Comparison of ENCODE assay signal across 17 cellular contexts in genomic region chr12:12877789-12878455, GRCh38. TPM values are rescaled to one million over a fixed set of nuclear protein-coding genes. Genes with fewer than 3 reads are reported as not detected.
DNase-seq lines count a peak whose midpoint lies in the region; ATAC-seq and TF ChIP-seq lines count a peak whose summit lies in the region.
"Had no signal": no experiment of that assay in that cellular context is flagged by ENCODE, and none has a peak within 500 bp of the region (broad histone marks: within the 10 kb centered on the region; RNA-seq: fewer than 3 reads in every experiment).

No MANE protein-coding gene starts in this region.

- TF ChIP-seq CTCF in H9 (conservative IDR thresholded peaks at IDR 0.05) (no peak), Panc1 (IDR thresholded peaks at IDR 0.05) (no peak), foreskin keratinocyte (conservative IDR thresholded peaks at IDR 0.05) (no peak), transverse colon (IDR thresholded peaks at IDR 0.05) (no peak)

- TF ChIP-seq POLR2A in transverse colon (IDR thresholded peaks at IDR 0.05) = no peak

- H3K27ac ChIP-seq in H9 (ENCODE audit: insufficient read length, low read depth, low read length) = no peak overlapping the region
- peak overlapping the region; percentile 89 for H3K27ac ChIP-seq in Panc1 (ENCODE audit: low read length)
- peak overlapping the region; percentile 30 for H3K27ac ChIP-seq in foreskin keratinocyte
- peak overlapping the region; percentile 71 to 82 (median 77) for H3K27ac ChIP-seq in transverse colon
- H3K27ac ChIP-seq: BLaER1 treated with 17β-estradiol and CSF1 and Interleukin-3, amounts not matched to agents 10 nM and 100 nM; brain microvascular endothelial cell; right lobe of liver had no signal

- in situ Hi-C loops in Panc1 (cut with HindIII; ENCODE audit: low pct_unique_long_range_greater_than_20kb, low sequenced_read_pairs) (no loop called here), transverse colon (cut with MboI; ENCODE audit: low pct_ligation_motif_present in 1 of 4, low pct_unique_long_range_greater_than_20kb in 1 of 4, low sequenced_read_pairs in 3 of 4) (no loop called here)

- no peak overlapping the region for H3K56ac ChIP-seq in H9 (ENCODE audit: insufficient read length, low read depth, low read length)

- no peak for TF ChIP-seq EP300 in transverse colon (IDR thresholded peaks at IDR 0.05; ENCODE audit: low read depth)

- H3K4me2 ChIP-seq in H9 (ENCODE audit: insufficient read depth, insufficient read length, low read length) = no peak overlapping the region
- H3K4me2 ChIP-seq: BLaER1 treated with 17β-estradiol and CSF1 and Interleukin-3, amounts not matched to agents 10 nM and 100 nM had no signal

- H3K27ac Mint-ChIP-seq in H9 = no peak overlapping the region
- H3K27ac Mint-ChIP-seq: activated CD4-positive, alpha-beta T cell treated with anti-CD3 and anti-CD28 coated beads, Interleukin-2, amount 10 ng/mL, durations not matched to agents 24 days and 14 days had no signal

- no peak overlapping the region for H3K9ac ChIP-seq in H9 (ENCODE audit: extremely low read depth, insufficient read length, low read length)
- H3K9ac ChIP-seq: BLaER1 treated with 17β-estradiol and CSF1 and Interleukin-3, amounts not matched to agents 10 nM and 100 nM had no signal

- H2BK15ac ChIP-seq in H9 (ENCODE audit: low read depth, low read length) = no peak overlapping the region

- H3K23me2 ChIP-seq in H9 (ENCODE audit: insufficient read length, low read depth, low read length, poor library complexity, severe bottlenecking) = no peaks in the 10 kb centered on the region

- H3K23ac ChIP-seq in H9 (ENCODE audit: insufficient read length, low read depth, low read length) = no peak overlapping the region

- peaks cover 7 to 27% of the 10 kb centered on the region in 2 experiments for H3K4me1 Mint-ChIP-seq in H9

- no peak overlapping the region for H3K14ac ChIP-seq in H9 (ENCODE audit: insufficient read depth, low read length)

- H2BK120ac ChIP-seq in H9 (ENCODE audit: low read depth, low read length, poor library complexity, severe bottlenecking) = peak overlapping the region; percentile 44

- H3K18ac ChIP-seq in H9 (ENCODE audit: insufficient read length, low read depth, low read length) = no peak overlapping the region

- no peaks in the 10 kb centered on the region for H3K79me1 ChIP-seq in H9 (ENCODE audit: insufficient read depth, low read depth, low read length, poor library complexity, severe bottlenecking)

- H3K4ac ChIP-seq in H9 (ENCODE audit: low read depth, low read length) = no peak overlapping the region

- no peak overlapping the region for H2BK20ac ChIP-seq in H9 (ENCODE audit: low read depth, low read length, poor library complexity, severe bottlenecking)

- H4K91ac ChIP-seq in H9 (ENCODE audit: insufficient read length, low read depth, low read length) = no peak overlapping the region

- peaks cover 7% of the 10 kb centered on the region; the same call in 1 of the 2 replicates for H3K4me1 ChIP-seq in H9 (ENCODE audit: insufficient read depth, low read length)
- peaks cover 68% of the 10 kb centered on the region for H3K4me1 ChIP-seq in Panc1 (ENCODE audit: control insufficient read depth, insufficient read depth, low read length)
- H3K4me1 ChIP-seq in foreskin keratinocyte = peaks cover 46% of the 10 kb centered on the region
- H3K4me1 ChIP-seq in transverse colon = peaks cover 0 to 77% (median 31%) of the 10 kb centered on the region in 4 donors
- H3K4me1 ChIP-seq: right lobe of liver had no signal

- H3K9me3 Mint-ChIP-seq in H9 = no peaks in the 10 kb centered on the region; a peak in 1 of 5 replicates
- H3K9me3 Mint-ChIP-seq: activated CD4-positive, alpha-beta T cell treated with anti-CD3 and anti-CD28 coated beads, Interleukin-2, amount 10 ng/mL, durations not matched to agents 24 days and 14 days had no signal

- H2BK12ac ChIP-seq in H9 (ENCODE audit: insufficient read length, low read depth, low read length) = no peak overlapping the region

- no peak overlapping the region for H4K5ac ChIP-seq in H9 (ENCODE audit: insufficient read length, low read depth, low read length)

- peak overlapping the region in 1 of 2 experiments; percentile 0; a peak in 1 of 4 replicates for H3K4me3 ChIP-seq in Panc1 (ENCODE audit: low read depth in 2 of 2, low read length in 2 of 2)
- H3K4me3 ChIP-seq in transverse colon = no peak overlapping the region
- H3K4me3 ChIP-seq: BLaER1 treated with 17β-estradiol and CSF1 and Interleukin-3, amounts not matched to agents 10 nM and 100 nM; right lobe of liver had no signal

- no peak overlapping the region for H3T11ph ChIP-seq in H9 (ENCODE audit: low read length)

- CTCF ChIA-PET in Panc1 (lab: Charles Lee) = interaction anchor here (0.8 to 0.9 kb wide), 2 partner anchors 28 to 66 kb away, joined by 3 read pairs; no protein-coding TSS in a partner anchor

- WGBS in H9 (ENCODE audit: extremely low coverage, insufficient read length, low lambda C conversion rate) = no CpG with 5 or more reads among the region's 9 CpGs
- 50 to 67% methylated on average over 1 to 9 of the region's 9 CpGs for WGBS in transverse colon (ENCODE audit: low coverage in 1 of 2), 2 donors

- H3K36me3 Mint-ChIP-seq in H9 (ENCODE audit: insufficient read depth in 1 of 3, low read depth in 3 of 3) = peaks cover 0 to 4% (median 0%) of the 10 kb centered on the region in 3 experiments; a peak in 2 of 7 replicates

- POLR2A ChIA-PET in Panc1 (lab: Charles Lee) = interaction anchor here (0.5 to 2.0 kb wide), 5 partner anchors 10 to 115 kb away, joined by 3 to 12 read pairs (median 3); partner anchors contain the start of gene GPRC5A

- intact Hi-C loops in Panc1 (cut with micrococcal nuclease; ENCODE audit: unreplicated experiment) (no loop called here), transverse colon (cut with DNase I; ENCODE audit: low total_unique reads) (no loop called here), left ventricle myocardium superior (cut with micrococcal nuclease) (no loop called here)

- ATAC-seq in Panc1 = peak; percentile 61
- peak; percentile 23 for ATAC-seq in foreskin keratinocyte
- ATAC-seq in left ventricle myocardium superior = no peak
- ATAC-seq: right lobe of liver had no signal

- no peaks in the 10 kb centered on the region for H3K27me3 ChIP-seq in H9 (ENCODE audit: insufficient read depth, low read length)
- H3K27me3 ChIP-seq in Panc1 (ENCODE audit: control insufficient read depth, insufficient read depth, low read length) = no peaks in the 10 kb centered on the region
- H3K27me3 ChIP-seq in foreskin keratinocyte = no peaks in the 10 kb centered on the region
- H3K27me3 ChIP-seq in transverse colon = no peaks in the 10 kb centered on the region
- H3K27me3 ChIP-seq: BLaER1 treated with 17β-estradiol and CSF1 and Interleukin-3, amounts not matched to agents 10 nM and 100 nM; brain microvascular endothelial cell; right lobe of liver had no signal

- H3K27me3 Mint-ChIP-seq in H9 (ENCODE audit: low read depth) = no peaks in the 10 kb centered on the region; the same call in 1 of the 2 replicates
- H3K27me3 Mint-ChIP-seq: activated CD4-positive, alpha-beta T cell treated with anti-CD3 and anti-CD28 coated beads, Interleukin-2, amount 10 ng/mL, durations not matched to agents 24 days and 14 days had no signal

- H4K20me1 ChIP-seq in H9 (ENCODE audit: control insufficient read depth, insufficient read depth, insufficient read length) = no peaks in the 10 kb centered on the region
- H4K20me1 ChIP-seq: BLaER1 treated with 17β-estradiol and CSF1 and Interleukin-3, amounts not matched to agents 10 nM and 100 nM had no signal

- DNase-seq in H9 (no peak), Panc1 (ENCODE audit: low read depth, low spot score) (no peak), foreskin keratinocyte (no peak), transverse colon (peak; percentile 47), left ventricle myocardium superior (no peak), NCI-H187 treated with DMSO at 0.1 percent for 48 hours (lab: John Stamatoyannopoulos, UW) (no peak), NCI-H1048 (lab: John Stamatoyannopoulos, UW) (no peak)
- DNase-seq: activated CD4-positive, alpha-beta T cell treated with anti-CD3 and anti-CD28 coated beads, Interleukin-2, amount 10 ng/mL, durations not matched to agents 24 days and 14 days; activated naive CD4-positive, alpha-beta T cell treated with Interleukin-2 at 50 U/mL for 16 hours; brain microvascular endothelial cell; hypothalamus; NCI-H1092 treated with DMSO at 0.1 percent for 48 hours; nucleus accumbens; right lobe of liver; stimulated activated CD4-positive, alpha-beta T cell treated with anti-CD3 and anti-CD28 coated beads, Interleukin-2, amount 100 ng/mL, for 24 hours; T1000 had no signal

- BruUV-seq in Panc1 (replicated peaks; lab: Mats Ljungman, UMichigan) = no TSS peak

- no peaks in the 10 kb centered on the region for H3K36me3 ChIP-seq in Panc1 (ENCODE audit: control insufficient read depth, insufficient read depth, low read length)
- H3K36me3 ChIP-seq in transverse colon = no peaks in the 10 kb centered on the region
- H3K36me3 ChIP-seq: BLaER1 treated with 17β-estradiol and CSF1 and Interleukin-3, amounts not matched to agents 10 nM and 100 nM; brain microvascular endothelial cell; right lobe of liver had no signal

- no peak overlapping the region for H2AK5ac ChIP-seq in H9 (ENCODE audit: insufficient read length, low read length)

- no peak overlapping the region for H2BK5ac ChIP-seq in H9 (ENCODE audit: insufficient read length, low read length)

- no peaks in the 10 kb centered on the region for H3K79me2 ChIP-seq in H9 (ENCODE audit: insufficient read depth, low read length)

- H4K8ac ChIP-seq in H9 (replicated peaks; ENCODE audit: insufficient read length, low read depth, low read length) = no peak overlapping the region

- H3K4me3 Mint-ChIP-seq in H9 = no peak overlapping the region
- H3K4me3 Mint-ChIP-seq: activated CD4-positive, alpha-beta T cell treated with anti-CD3 and anti-CD28 coated beads, Interleukin-2, amount 10 ng/mL, durations not matched to agents 24 days and 14 days had no signal

- H2AFZ ChIP-seq in H9 (ENCODE audit: low read length) = no peak overlapping the region

- H3K9me3 ChIP-seq in H9 (ENCODE audit: control insufficient read depth, low read depth, low read length) (no peaks in the 10 kb centered on the region), Panc1 (ENCODE audit: control insufficient read depth, insufficient read depth, low read depth, low read length) (no peaks in the 10 kb centered on the region), transverse colon (no peaks in the 10 kb centered on the region)
- H3K9me3 ChIP-seq: BLaER1 treated with 17β-estradiol and CSF1 and Interleukin-3, amounts not matched to agents 10 nM and 100 nM; right lobe of liver had no signal

RNA-seq across cellular contexts. Expression of gene GPRC5A, which starts 13.4 kb away (rescaled TPM):
- total RNA-seq in H9 (2021) (0.09 and 0.13 TPM in 2 replicates), Panc1 (2021; ENCODE audit: unreplicated experiment) (648 TPM), foreskin keratinocyte (9.3 and 14.2 TPM in 2 replicates), transverse colon (100 to 1,000 TPM in 3 of 4 donors, 1 to 10 TPM in 1; 7.0 to 166 (median 116) TPM), left ventricle myocardium superior (1.9 TPM)
- 548 TPM for polyA plus RNA-seq in Panc1 (2012; ENCODE audit: insufficient read length)
- 6.2 and 7.2 TPM in 2 replicates for polyA plus RNA-seq in foreskin keratinocyte
- total RNA-seq: activated CD4-positive, alpha-beta T cell treated with anti-CD3 and anti-CD28 coated beads, Interleukin-2, amount 10 ng/mL, durations not matched to agents 24 days and 14 days had no signal
